ENCODE assay signal across 11 cellular contexts in the genomic region with DNA sequence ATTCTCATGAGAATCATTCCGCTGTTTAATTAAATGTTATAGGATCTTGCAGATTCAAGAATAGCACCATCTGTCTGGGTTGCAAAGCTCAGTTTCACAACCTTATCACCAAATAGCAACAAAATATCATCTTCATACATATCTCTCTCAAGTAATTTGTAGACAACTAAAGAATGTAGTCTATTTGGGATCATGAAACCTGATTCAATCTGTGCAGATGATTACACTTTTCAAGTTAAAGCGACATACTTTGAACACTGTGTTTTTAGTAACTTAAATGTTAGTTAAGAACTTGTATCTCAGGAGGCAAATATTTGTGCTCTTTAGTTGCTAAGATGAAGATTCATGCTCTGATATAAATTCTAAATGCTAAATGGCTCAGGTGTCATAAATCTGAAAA. TPM values are rescaled to one million over a fixed set of nuclear protein-coding genes. Genes with fewer than 3 reads are reported as not detected.
DNase-seq lines count a peak whose midpoint lies in the region; ATAC-seq and TF ChIP-seq lines count a peak whose summit lies in the region.
"Had no signal": no experiment of that assay in that cellular context is flagged by ENCODE, and none has a peak within 500 bp of the region (broad histone marks: within the 10 kb centered on the region; RNA-seq: fewer than 3 reads in every experiment).

No MANE protein-coding gene starts in this region.

- TF ChIP-seq CTCF in GM10248 (IDR thresholded peaks at IDR 0.05; ENCODE audit: control extremely low read depth, extremely low read depth, low read depth, missing control alignments) = no peak

- POLR2A ChIA-PET in GM10248 (lab: Yijun Ruan, JAX) = no interaction called here

- CTCF ChIA-PET in GM10248 (lab: Yijun Ruan, JAX) = interaction anchor here (1.1 to 1.9 kb wide), 6 partner anchors 9 to 264 kb away, joined by 3 to 5 read pairs (median 4); no protein-coding TSS in a partner anchor

- DNase-seq in G401 (ENCODE audit: low spot score) (peak; percentile 27), NCI-H69 (lab: John Stamatoyannopoulos, UW) (peak; percentile 25), iris pigment epithelial cell (ENCODE audit: low read depth) (peak; percentile 38), GM10248 (ENCODE audit: extremely low spot score) (no peak), left colon (no peak)
- DNase-seq: Caco-2; CD8-positive, alpha-beta memory T cell; H9 had no signal

- intact Hi-C loops in left colon (cut with DNase I, micrococcal nuclease) = loop anchor here in 1 of 2 donors (10.0 kb wide), 1 partner anchor 342 kb away; no protein-coding TSS in a partner anchor

- in situ Hi-C loops in G401 (cut with HindIII; ENCODE audit: low sequenced_read_pairs) = no loop called here

- ATAC-seq in HG02610 (IDR thresholded peaks at IDR 0.05; ENCODE audit: unreplicated experiment) (no peak), left colon (no peak)
- ATAC-seq: GM23338, HepG2 had no signal

RNA-seq across cellular contexts. Expression of a gene that starts 14.8 kb away (rescaled TPM):
- total RNA-seq in G401 (2014; rRNA removed; shearing (Covaris generic)) = 40.7 and 62.6 TPM in 2 replicates
- total RNA-seq in left colon = 100 to 1,000 TPM in 1 of 2 donors, 10 to 100 TPM in 1; 94.2 to 106 TPM

Comparison
In these comparisons a context has a peak if more than half of its experiments do, and no peak if none do; other contexts are left out.
1. DNase-seq: peak in G401 (single experiment), NCI-H69 (single experiment) and iris pigment epithelial cell (single experiment); none in GM10248 (single experiment) and left colon (0 of 2).